ENCODE assay signal across 1 cellular context in genomic region chr3:47295976-47296375, GRCh38.
TF ChIP-seq lines count a peak whose summit lies in the region.

No MANE protein-coding gene starts in this region.

TF ChIP-seq in GM12878, 131 proteins besides CTCF, POLR2A, EP300 and RAD21:
- TF ChIP-seq ASH2L (IDR thresholded peaks at IDR 0.05; ENCODE audit: borderline replicate concordance, low read depth) = no peak
- TF ChIP-seq SMARCA5 (IDR thresholded peaks at IDR 0.05) = no peak
- TF ChIP-seq ZBTB11 (CRISPR knock-in tag; IDR thresholded peaks at IDR 0.05) = no peak
- TF ChIP-seq E4F1 (IDR thresholded peaks at IDR 0.05; ENCODE audit: borderline replicate concordance, partially characterized antibody) = no peak
- TF ChIP-seq TCF7 (IDR thresholded peaks at IDR 0.05; ENCODE audit: borderline replicate concordance) = no peak
- no peak for TF ChIP-seq JUNB (IDR thresholded peaks at IDR 0.05)
- TF ChIP-seq E2F4 (IDR thresholded peaks at IDR 0.05; ENCODE audit: low read depth, low read length) = no peak
- TF ChIP-seq ATF3 (IDR thresholded peaks at IDR 0.05; ENCODE audit: borderline replicate concordance, extremely low read depth, low read depth, low read length) = no peak
- TF ChIP-seq BMI1 (IDR thresholded peaks at IDR 0.05; ENCODE audit: borderline replicate concordance) = no peak
- TF ChIP-seq ZNF24 (IDR thresholded peaks at IDR 0.05) = no peak
- no peak for TF ChIP-seq SP1 (IDR thresholded peaks at IDR 0.05; ENCODE audit: low read depth, low read length)
- no peak for TF ChIP-seq PAX8 (IDR thresholded peaks at IDR 0.05)
- no peak for TF ChIP-seq ZZZ3 (IDR thresholded peaks at IDR 0.05; ENCODE audit: control insufficient read depth, insufficient read length, low read depth)
- no peak for TF ChIP-seq RBBP5 (conservative IDR thresholded peaks at IDR 0.05)
- TF ChIP-seq MEF2B (IDR thresholded peaks at IDR 0.05; ENCODE audit: partially characterized antibody, poor library complexity, severe bottlenecking) = no peak
- TF ChIP-seq RELB (IDR thresholded peaks at IDR 0.05; ENCODE audit: low read depth) = no peak
- TF ChIP-seq BCL3 (IDR thresholded peaks at IDR 0.05; ENCODE audit: borderline replicate concordance, insufficient read depth, low read depth, low read length, poor library complexity, severe bottlenecking) = no peak
- no peak for TF ChIP-seq CHD2 (IDR thresholded peaks at IDR 0.05; ENCODE audit: borderline replicate concordance, low read depth, low read length)
- no peak for TF ChIP-seq CREB1 (IDR thresholded peaks at IDR 0.05; ENCODE audit: low read depth)
- no peak for TF ChIP-seq BRCA1 (IDR thresholded peaks at IDR 0.05; ENCODE audit: low read depth, low read length)
TF ChIP-seq in GM12878: peak in this region for 0.
